ENCODE assay signal across 18 cellular contexts in genomic region chr5:159103086-159103485, GRCh38. TPM values are rescaled to one million over a fixed set of nuclear protein-coding genes. Genes with fewer than 3 reads are reported as not detected.
DNase-seq lines count a peak whose midpoint lies in the region; ATAC-seq, FAIRE-seq and TF ChIP-seq lines count a peak whose summit lies in the region.
"Had no signal": no experiment of that assay in that cellular context is flagged by ENCODE, and none has a peak within 500 bp of the region (broad histone marks: within the 10 kb centered on the region; RNA-seq: fewer than 3 reads in every experiment).

No MANE protein-coding gene starts in this region.

- peak; percentile 69 for FAIRE-seq in GM12892 (lab: Jason Lieb, UNC)
- FAIRE-seq in kidney (lab: Jason Lieb, UNC) = no peak

- H3K4me3 ChIP-seq in OCI-LY3 (ENCODE audit: low read length) (peak overlapping the region; percentile 95), thoracic aorta (no peak overlapping the region), kidney (ENCODE audit: low read length in 2 of 2) (no peak overlapping the region)

- intact Hi-C loops in kidney (cut with DNase I) = loop anchor here (10.0 kb wide), 1 partner anchor 408 kb away; no protein-coding TSS in a partner anchor

- H3K27ac ChIP-seq in OCI-LY3 (ENCODE audit: low read length) = peak overlapping the region; percentile 81
- peak overlapping the region; percentile 13 to 89 for H3K27ac ChIP-seq in thoracic aorta
- no peak overlapping the region for H3K27ac ChIP-seq in kidney (ENCODE audit: low read depth in 2 of 2, low read length in 2 of 2)
- H3K27ac ChIP-seq: KMS-11, RWPE1 had no signal

- ATAC-seq in naive B cell (ENCODE audit: low read depth in 2 of 2) = no peak
- no peak for ATAC-seq in thoracic aorta (ENCODE audit: insufficient number of reproducible peaks, low FRiP score, low read depth)
- ATAC-seq: effector memory CD8-positive, alpha-beta T cell; left lobe of liver had no signal

- TF ChIP-seq CTCF in OCI-LY3 (IDR thresholded peaks at IDR 0.05; ENCODE audit: low read depth, low read length) = no peak
- TF ChIP-seq CTCF in thoracic aorta (IDR thresholded peaks at IDR 0.05) = no peak
- no peak for TF ChIP-seq CTCF in kidney (IDR thresholded peaks at IDR 0.05; ENCODE audit: borderline replicate concordance, extremely low read depth, insufficient read depth)

- peaks cover 68 to 75% (median 73%) of the 10 kb centered on the region in 3 donors for H3K4me1 Mint-ChIP-seq in naive B cell

- H3K9me3 Mint-ChIP-seq in naive B cell = no peaks in the 10 kb centered on the region
- H3K9me3 Mint-ChIP-seq: activated CD4-positive, alpha-beta memory T cell treated with anti-CD3 and anti-CD28 coated beads, Interleukin-2, amount 10 ng/mL, durations not matched to agents 7 days and 5 days; activated naive CD4-positive, alpha-beta T cell treated with anti-CD3 and anti-CD28 coated beads, Interleukin-2, amount 10 ng/mL, durations not matched to agents 7 days and 5 days; effector memory CD8-positive, alpha-beta T cell had no signal

- no peaks in the 10 kb centered on the region for H3K36me3 ChIP-seq in OCI-LY3 (replicated peaks; ENCODE audit: low read depth, low read length)
- H3K36me3 ChIP-seq in thoracic aorta = no peaks in the 10 kb centered on the region
- no peaks in the 10 kb centered on the region for H3K36me3 ChIP-seq in kidney (ENCODE audit: control insufficient read depth in 1 of 2, insufficient read depth in 2 of 2, low read length in 2 of 2)

- no peak for TF ChIP-seq POLR2A in GM12892 (IDR thresholded peaks at IDR 0.05; ENCODE audit: low read depth, low read length)

- peak overlapping the region in 4 of 6 donors; percentile 81 to 94 (median 90) for H3K27ac Mint-ChIP-seq in naive B cell
- H3K27ac Mint-ChIP-seq: activated CD4-positive, alpha-beta memory T cell treated with anti-CD3 and anti-CD28 coated beads, Interleukin-2, amount 10 ng/mL, durations not matched to agents 7 days and 5 days; activated naive CD4-positive, alpha-beta T cell treated with anti-CD3 and anti-CD28 coated beads, Interleukin-2, amount 10 ng/mL, durations not matched to agents 7 days and 5 days; effector memory CD8-positive, alpha-beta T cell had no signal

- peaks cover 0 to 8% of the 10 kb centered on the region in 2 donors for H3K36me3 Mint-ChIP-seq in naive B cell
- H3K36me3 Mint-ChIP-seq: activated naive CD4-positive, alpha-beta T cell treated with anti-CD3 and anti-CD28 coated beads, Interleukin-2, amount 10 ng/mL, durations not matched to agents 7 days and 5 days had no signal

- no peaks in the 10 kb centered on the region for H3K27me3 ChIP-seq in OCI-LY3 (ENCODE audit: low read depth, low read length)
- H3K27me3 ChIP-seq in thoracic aorta (replicated peaks; ENCODE audit: insufficient read depth) = no peaks in the 10 kb centered on the region

- peaks cover 52% of the 10 kb centered on the region for H3K4me1 ChIP-seq in OCI-LY3 (ENCODE audit: low read length)
- H3K4me1 ChIP-seq in thoracic aorta (ENCODE audit: control insufficient read depth in 1 of 2, low read depth in 2 of 2) = peaks cover 7 to 25% of the 10 kb centered on the region in 2 donors
- H3K4me1 ChIP-seq in kidney (ENCODE audit: control insufficient read depth in 1 of 2, insufficient read depth in 1 of 2, low read depth in 1 of 2, low read length in 2 of 2) = peaks cover 0 to 13% of the 10 kb centered on the region in 2 donors

- peaks cover 53% of the 10 kb centered on the region for H3K79me2 ChIP-seq in OCI-LY3 (ENCODE audit: low read length)

- no peak for DNase-seq in GM12892 (ENCODE audit: insufficient read length)
- DNase-seq in naive B cell = no peak
- no peak for DNase-seq in thoracic aorta (ENCODE audit: low spot score)
- no peak for DNase-seq in kidney
- no peak for DNase-seq in activated naive CD4-positive, alpha-beta T cell treated with anti-CD3 and anti-CD28 coated beads, Interleukin-2, amount 50 U/mL, for 16 hours
- DNase-seq in AG08395 (ENCODE audit: low spot score) = no peak
- DNase-seq: activated CD4-positive, alpha-beta memory T cell treated with anti-CD3 and anti-CD28 coated beads, Interleukin-2, amount 10 ng/mL, durations not matched to agents 7 days and 5 days; activated naive CD4-positive, alpha-beta T cell treated with anti-CD3 and anti-CD28 coated beads, Interleukin-2, amount 10 ng/mL, durations not matched to agents 7 days and 5 days; effector memory CD8-positive, alpha-beta T cell; head of caudate nucleus; NCI-H1092 treated with DMSO at 0.1 percent for 48 hours; NCI-H2081; stimulated activated CD4-positive, alpha-beta T cell treated with anti-CD3 and anti-CD28 coated beads, Interleukin-4, amount 100 ng/mL, for 24 hours; substantia nigra had no signal

- peak overlapping the region; percentile 81 for H3K4me2 ChIP-seq in OCI-LY3 (ENCODE audit: low read length)
- H3K4me2 ChIP-seq: KMS-11 had no signal

- H2AFZ ChIP-seq in OCI-LY3 (ENCODE audit: low read depth, low read length) = no peak overlapping the region

- H3K27me3 Mint-ChIP-seq in naive B cell = peaks cover 0 to 6% (median 0%) of the 10 kb centered on the region in 3 donors

- H4K20me1 ChIP-seq in OCI-LY3 (ENCODE audit: insufficient read depth, low read length) = no peaks in the 10 kb centered on the region

- peak overlapping the region; percentile 11 to 100 (median 96) for H3K4me3 Mint-ChIP-seq in naive B cell
- H3K4me3 Mint-ChIP-seq: activated CD4-positive, alpha-beta memory T cell treated with anti-CD3 and anti-CD28 coated beads, Interleukin-2, amount 10 ng/mL, durations not matched to agents 7 days and 5 days; activated naive CD4-positive, alpha-beta T cell treated with anti-CD3 and anti-CD28 coated beads, Interleukin-2, amount 10 ng/mL, durations not matched to agents 7 days and 5 days; effector memory CD8-positive, alpha-beta T cell had no signal

- H3K9me3 ChIP-seq in OCI-LY3 (ENCODE audit: insufficient read depth, low read length) (no peaks in the 10 kb centered on the region), thoracic aorta (no peaks in the 10 kb centered on the region), kidney (ENCODE audit: control insufficient read depth in 1 of 2, low read length in 2 of 2) (no peaks in the 10 kb centered on the region)

- H3K9ac ChIP-seq in OCI-LY3 (ENCODE audit: low read length) = peak overlapping the region; percentile 84
- no peak overlapping the region for H3K9ac ChIP-seq in kidney (ENCODE audit: low read length in 2 of 2)
- H3K9ac ChIP-seq: KMS-11 had no signal

RNA-seq across cellular contexts. Expression of gene EBF1, which starts 3.4 kb away (rescaled TPM):
- 9.5 TPM for polyA plus RNA-seq in GM12892 (2012; ENCODE audit: missing spikeins)
- 10 to 100 TPM; 27.7 to 48.4 (median 40.1) TPM for polyA plus RNA-seq in naive B cell (ENCODE audit: low read depth in 6 of 6)
- 10 to 100 TPM; 52.1 to 54.4 TPM for total RNA-seq in thoracic aorta
- total RNA-seq in kidney = 30.8 TPM
- 2.7 TPM for polyA plus RNA-seq in kidney (ENCODE audit: insufficient read depth, low read depth, low replicate concordance)

Comparison
In these comparisons a context has a peak if more than half of its experiments do, and no peak if none do; other contexts are left out.
1. H3K27ac ChIP-seq: peak in OCI-LY3 (single experiment) and thoracic aorta (2 of 2); none in kidney (0 of 2).